In the genomic region with DNA sequence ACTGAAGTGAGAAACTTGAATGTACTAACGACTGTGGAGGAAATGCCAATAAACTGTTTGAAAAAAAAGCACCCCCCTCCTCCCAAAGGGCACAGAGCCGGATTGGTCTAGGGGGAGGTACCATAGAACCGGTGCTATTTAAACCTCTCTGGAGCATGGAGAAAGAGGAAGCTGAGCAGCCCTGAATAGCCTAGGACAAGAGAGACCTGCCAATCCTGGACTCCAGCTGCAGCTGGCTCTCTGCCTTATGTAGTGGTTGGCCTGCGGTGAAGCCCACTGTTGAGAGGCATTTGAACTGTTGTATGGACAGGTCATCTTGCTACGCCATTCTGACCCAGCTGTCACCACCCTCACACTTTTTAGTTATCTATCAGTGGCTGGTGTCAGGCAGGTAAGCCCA, we compare ENCODE assay signal across 37 cellular contexts. TPM values are rescaled to one million over a fixed set of nuclear protein-coding genes. Genes with fewer than 3 reads are reported as not detected.
A peak's percentile ranks its signal among the peaks of the same experiment; 100 is the strongest.
DNase-seq lines count a peak whose midpoint lies in the region; ATAC-seq, FAIRE-seq and TF ChIP-seq lines count a peak whose summit lies in the region.
"Had no signal": no experiment of that assay in that cellular context is flagged by ENCODE, and none has a peak within 500 bp of the region (broad histone marks: within the 10 kb centered on the region; RNA-seq: fewer than 3 reads in every experiment).

No MANE protein-coding gene starts in this region.

- H3K9me3 Mint-ChIP-seq in neural progenitor cell: no peaks in the 10 kb centered on the region
- H3K9me3 Mint-ChIP-seq: activated naive CD8-positive, alpha-beta T cell treated with anti-CD3 and anti-CD28 coated beads, Interleukin-2, amount 10 ng/mL, durations not matched to agents 7 days and 5 days; activated T-cell treated with anti-CD3 and anti-CD28 coated beads, Interleukin-2, amount 50 U/mL, for 4 hours had no signal

- CTCF ChIA-PET in K562 (lab: Yijun Ruan, JAX; ENCODE audit: low intra/inter-chr PET ratio): no interaction called here

- peak overlapping the region; percentile 93 for H3K4me3 Mint-ChIP-seq in neural progenitor cell
- H3K4me3 Mint-ChIP-seq: activated CD8-positive, alpha-beta memory T cell treated with anti-CD3 and anti-CD28 coated beads, Interleukin-2, amount 10 ng/mL, durations not matched to agents 7 days and 5 days; activated naive CD8-positive, alpha-beta T cell treated with anti-CD3 and anti-CD28 coated beads, Interleukin-2, amount 10 ng/mL, durations not matched to agents 7 days and 5 days; activated T-cell treated with anti-CD3 and anti-CD28 coated beads, Interleukin-2, amount 50 U/mL, for 4 hours had no signal

- intact Hi-C loops in K562 (cut with micrococcal nuclease): loop anchor here (2.0 kb wide), 1 partner anchor 113 kb away; no protein-coding TSS in a partner anchor

- TF ChIP-seq CTCF in NB4 (IDR thresholded peaks at IDR 0.05; ENCODE audit: low read depth, low read length) (no peak), K562 (IDR thresholded peaks at IDR 0.05 in 2 of 3, conservative IDR thresholded peaks at IDR 0.05 in 1 of 3; ENCODE audit: insufficient read depth in 2 of 3, low read depth in 1 of 3, low read length in 3 of 3) (no peak), neural progenitor cell (IDR thresholded peaks at IDR 0.05) (no peak), foreskin fibroblast (IDR thresholded peaks at IDR 0.05; ENCODE audit: low read depth, low read length) (no peak)

- no peaks in the 10 kb centered on the region for H3K9me1 ChIP-seq in K562 (ENCODE audit: control insufficient read depth, insufficient read depth, low read length)

- in situ Hi-C loops in K562 (cut with MboI): no loop called here

- H3K4me1 ChIP-seq in BLaER1: peaks cover 15% of the 10 kb centered on the region
- H3K4me1 ChIP-seq in K562 (replicated peaks in 1 of 2; ENCODE audit: control insufficient read depth in 2 of 2, insufficient read depth in 2 of 2, low read length in 2 of 2): peaks cover 18 to 19% of the 10 kb centered on the region in 2 experiments; a peak in 4 of 5 replicates
- no peaks in the 10 kb centered on the region for H3K4me1 ChIP-seq in neural progenitor cell
- H3K4me1 ChIP-seq: foreskin keratinocyte had no signal

- TF ChIP-seq POLR2A in NB4 (IDR thresholded peaks at IDR 0.05; ENCODE audit: extremely low read depth, insufficient read length) (no peak), K562 (conservative IDR thresholded peaks at IDR 0.05) (no peak)

- DNase-seq in NB4 (ENCODE audit: low read depth): peak; percentile 8
- DNase-seq in K562 (ENCODE audit: extremely low read depth in 1 of 4, low spot score in 3 of 4): peak in 1 of 4 experiments; percentile 21
- DNase-seq in neural progenitor cell (ENCODE audit: low spot score): peak; percentile 21
- DNase-seq in retina: no peak
- DNase-seq in foreskin fibroblast: no peak
- no peak for DNase-seq in DMS 273 (lab: John Stamatoyannopoulos, UW; ENCODE audit: unreplicated experiment)
- DNase-seq in activated CD4-positive, CD25-positive, alpha-beta regulatory T cell (lab: John Stamatoyannopoulos, UW): no peak
- DNase-seq: ACHN; activated CD8-positive, alpha-beta memory T cell treated with anti-CD3 and anti-CD28 coated beads, Interleukin-2, amount 10 ng/mL, durations not matched to agents 7 days and 5 days; activated gamma-delta T cell treated with Interleukin-2 at 50 U/mL for 16 hours; activated naive CD8-positive, alpha-beta T cell treated with anti-CD3 and anti-CD28 coated beads, Interleukin-2, amount 10 ng/mL, durations not matched to agents 7 days and 5 days; activated T-cell treated with anti-CD3 and anti-CD28 coated beads, Interleukin-2, amount 50 U/mL, for 4 hours; central memory CD4-positive, alpha-beta T cell; dermis blood vessel endothelial cell; DMS153; foreskin keratinocyte; H7; heart left ventricle; kidney; naive thymus-derived CD8-positive, alpha-beta T cell; NCI-H1417; NCI-H2029 treated with DMSO at 0.1 percent for 48 hours; NCI-H524 treated with DMSO at 0.1 percent for 48 hours; PC-3; SHP77 treated with DMSO at 0.1 percent for 48 hours; stimulated activated CD4-positive, alpha-beta T cell treated with anti-CD3 and anti-CD28 coated beads, Interleukin-2, amount 100 ng/mL, for 24 hours; stimulated activated naive CD8-positive, alpha-beta T cell treated with anti-CD3 and anti-CD28 coated beads, Interleukin-15, Interleukin-2, amounts not matched to agents 100 U/mL and 50 U/mL, for 24 hours; T1000 had no signal

- peaks cover 15% of the 10 kb centered on the region for H3K27me3 Mint-ChIP-seq in neural progenitor cell (ENCODE audit: insufficient read depth, low read depth)

- TF ChIP-seq RAD21 in K562 (CRISPR knock-in tag; conservative IDR thresholded peaks at IDR 0.05 in 1 of 2, IDR thresholded peaks at IDR 0.05 in 1 of 2): no peak

- peaks cover 17% of the 10 kb centered on the region for H3K4me1 Mint-ChIP-seq in neural progenitor cell

- no peak overlapping the region for H3K27ac Mint-ChIP-seq in neural progenitor cell
- H3K27ac Mint-ChIP-seq: activated CD8-positive, alpha-beta memory T cell treated with anti-CD3 and anti-CD28 coated beads, Interleukin-2, amount 10 ng/mL, durations not matched to agents 7 days and 5 days; activated naive CD8-positive, alpha-beta T cell treated with anti-CD3 and anti-CD28 coated beads, Interleukin-2, amount 10 ng/mL, durations not matched to agents 7 days and 5 days; naive thymus-derived CD8-positive, alpha-beta T cell had no signal

- ATAC-seq in K562: no peak
- ATAC-seq: activated CD8-positive, alpha-beta memory T cell treated with anti-CD3 and anti-CD28 coated beads, Interleukin-2, amount 10 ng/mL, durations not matched to agents 7 days and 5 days; activated T-cell treated with anti-CD3 and anti-CD28 coated beads, Interleukin-2, amount 50 U/mL, for 4 hours; foreskin keratinocyte; naive thymus-derived CD8-positive, alpha-beta T cell; PC-3; stimulated activated naive CD8-positive, alpha-beta T cell treated with anti-CD3 and anti-CD28 coated beads, Interleukin-15, Interleukin-2, amounts not matched to agents 100 U/mL and 50 U/mL, for 24 hours had no signal

- H3K9ac ChIP-seq in BLaER1 (no peak overlapping the region), K562 (ENCODE audit: insufficient read depth in 1 of 2, low read depth in 2 of 2, low read length in 2 of 2) (no peak overlapping the region), neural progenitor cell (no peak overlapping the region)

- H3K27me3 ChIP-seq in BLaER1 (peaks cover 17% of the 10 kb centered on the region), K562 (ENCODE audit: control insufficient read depth in 2 of 2, insufficient read depth in 2 of 2, low read length in 2 of 2) (no peaks in the 10 kb centered on the region; a peak in 1 of 5 replicates), neural progenitor cell (peaks cover 34% of the 10 kb centered on the region)
- H3K27me3 ChIP-seq: vagina had no signal

- FAIRE-seq in K562 (lab: Jason Lieb, UNC): no peak
- FAIRE-seq: endometrium, GM12891, kidney had no signal

- POLR2A ChIA-PET in K562 (lab: Yijun Ruan, JAX): interaction anchor here (1.6 kb wide), 1 partner anchor 10 kb away, joined by 6 read pairs; no protein-coding TSS in a partner anchor

- H3F3A ChIP-seq in neural progenitor cell (ENCODE audit: low read depth): no peaks in the 10 kb centered on the region

- no peaks in the 10 kb centered on the region for H4K20me1 ChIP-seq in BLaER1
- H4K20me1 ChIP-seq in K562 (replicated peaks; ENCODE audit: control insufficient read depth, insufficient read depth, low read length): 0 out of 2 replicates have a peak, but pooled peaks cover 5% of the 10 kb centered on the region
- H4K20me1 ChIP-seq in neural progenitor cell (ENCODE audit: low read depth): no peaks in the 10 kb centered on the region

- peaks cover 22% of the 10 kb centered on the region for H3K9me3 ChIP-seq in BLaER1
- H3K9me3 ChIP-seq in K562 (replicated peaks; ENCODE audit: control insufficient read depth, insufficient read depth, low read depth, low read length): no peaks in the 10 kb centered on the region
- no peaks in the 10 kb centered on the region for H3K9me3 ChIP-seq in neural progenitor cell (ENCODE audit: low read depth)
- H3K9me3 ChIP-seq: esophagus muscularis mucosa, heart left ventricle, vagina had no signal

- H3K4me3 ChIP-seq in BLaER1 (no peak overlapping the region), NB4 (ENCODE audit: low read depth, low read length) (no peak overlapping the region), K562 (no peak overlapping the region), neural progenitor cell (no peak overlapping the region), foreskin fibroblast (ENCODE audit: low read depth in 1 of 2, low read length in 2 of 2) (no peak overlapping the region)
- H3K4me3 ChIP-seq: esophagus muscularis mucosa, heart left ventricle, smooth muscle cell, vagina had no signal

- TF ChIP-seq EP300 in K562 (IDR thresholded peaks at IDR 0.05; ENCODE audit: low read length): no peak

- H3K27ac ChIP-seq in BLaER1 (no peak overlapping the region), K562 (ENCODE audit: extremely low read depth, low read depth, low read length) (no peak overlapping the region), neural progenitor cell (no peak overlapping the region)
- H3K27ac ChIP-seq: esophagus muscularis mucosa, foreskin keratinocyte, heart left ventricle, vagina had no signal

- 16% methylated on average over 5 of the region's 5 CpGs for WGBS in K562 (ENCODE audit: insufficient coverage, low coverage, missing lambda C conversion rate)

- H2AFZ ChIP-seq in K562 (ENCODE audit: low read depth, low read length): peak overlapping the region; percentile 67
- no peak overlapping the region for H2AFZ ChIP-seq in neural progenitor cell (replicated peaks)

- H3K36me3 ChIP-seq in BLaER1 (no peaks in the 10 kb centered on the region), K562 (ENCODE audit: control insufficient read depth, insufficient read depth, low read length) (no peaks in the 10 kb centered on the region), neural progenitor cell (no peaks in the 10 kb centered on the region)
- H3K36me3 ChIP-seq: esophagus muscularis mucosa, heart left ventricle, vagina had no signal

- BruUV-seq in K562 (replicated peaks; lab: Mats Ljungman, UMichigan): no TSS peak

- H3K79me2 ChIP-seq in K562 (ENCODE audit: control insufficient read depth, insufficient read depth, low read length): peaks cover 22% of the 10 kb centered on the region
- no peaks in the 10 kb centered on the region for H3K79me2 ChIP-seq in neural progenitor cell (ENCODE audit: low read depth)

- no peaks in the 10 kb centered on the region for H3K36me3 Mint-ChIP-seq in neural progenitor cell
- H3K36me3 Mint-ChIP-seq: activated CD8-positive, alpha-beta memory T cell treated with anti-CD3 and anti-CD28 coated beads, Interleukin-2, amount 10 ng/mL, durations not matched to agents 7 days and 5 days; activated naive CD8-positive, alpha-beta T cell treated with anti-CD3 and anti-CD28 coated beads, Interleukin-2, amount 10 ng/mL, durations not matched to agents 7 days and 5 days; naive thymus-derived CD8-positive, alpha-beta T cell had no signal

- peak overlapping the region; percentile 37 for H3K4me2 ChIP-seq in BLaER1
- no peak overlapping the region for H3K4me2 ChIP-seq in K562 (ENCODE audit: insufficient read depth, low read length)
- H3K4me2 ChIP-seq in neural progenitor cell: no peak overlapping the region
- H3K4me2 ChIP-seq: smooth muscle cell had no signal

RNA-seq across cellular contexts. Expression of a gene that starts 1.5 kb away (rescaled TPM):
- 12.5 and 41.1 TPM in 2 replicates for total RNA-seq in K562 (2011; cell fraction: chromatin; rRNA removed; ENCODE audit: low replicate concordance)
- total RNA-seq in K562 (2011; cell fraction: nucleolus; rRNA removed): 8.7 and 9.9 TPM in 2 replicates
- total RNA-seq in K562 (2011; cell fraction: nucleoplasm; rRNA removed): 24.5 and 38.6 TPM in 2 replicates
- total RNA-seq in K562 (2014; rRNA removed) (13.1 and 16.0 TPM in 2 replicates), K562 (2014; rRNA removed; fragmentation: Illumina TruSeq; extraction: Trizol) (13.5 and 16.1 TPM in 2 replicates), K562 (2015; rRNA removed; fragmentation: Illumina TruSeq; extraction: Trizol) (6.8 and 7.5 TPM in 2 replicates), K562 (2021) (8.9 and 9.6 TPM in 2 replicates), neural progenitor cell (ENCODE audit: low replicate concordance) (3.8 and 8.2 TPM in 2 replicates)
- polyA plus RNA-seq in K562 (2011; rRNA removed) (7.2 and 9.7 TPM in 2 replicates), K562 (2014; fragmentation: Illumina TruSeq; extraction: Trizol) (13.3 and 14.3 TPM in 2 replicates), K562 (2014; fragmentation: Nextera tagmentation; extraction: Ambion mirVana) (1 to 10 TPM; 3.9 to 4.3 TPM), K562 (2014; rRNA removed) (13.7 and 14.5 TPM in 2 replicates)
- polyA plus RNA-seq in K562 (2011; cell fraction: cytosol; rRNA removed): 1.7 and 3.9 TPM in 2 replicates
- 7.5 and 9.2 TPM in 2 replicates for polyA plus RNA-seq in K562 (2011; cell fraction: nucleus; rRNA removed)
- polyA plus RNA-seq in K562 (2012): 5.7 and 8.1 TPM in 2 replicates
- 5.2 and 7.0 TPM in 2 replicates for polyA minus RNA-seq in K562 (2011; rRNA and poly(A)+ RNA removed)
- polyA minus RNA-seq in K562 (2011; cell fraction: cytosol; rRNA and poly(A)+ RNA removed): 4.1 and 4.4 TPM in 2 replicates
- 5.3 and 5.6 TPM in 2 replicates for polyA minus RNA-seq in K562 (2011; cell fraction: nucleus; rRNA and poly(A)+ RNA removed)
- total RNA-seq: activated CD8-positive, alpha-beta memory T cell treated with anti-CD3 and anti-CD28 coated beads, Interleukin-2, amount 10 ng/mL, durations not matched to agents 7 days and 5 days; activated naive CD8-positive, alpha-beta T cell treated with anti-CD3 and anti-CD28 coated beads, Interleukin-2, amount 10 ng/mL, durations not matched to agents 7 days and 5 days; activated T-cell treated with anti-CD3 and anti-CD28 coated beads, Interleukin-2, amount 50 U/mL, for 4 hours; dermis blood vessel endothelial cell; mononuclear cell; naive thymus-derived CD8-positive, alpha-beta T cell; osteocyte had no signal
- polyA plus RNA-seq: BJ; heart left ventricle; naive thymus-derived CD8-positive, alpha-beta T cell had no signal

Comparison
In these comparisons a context has a peak if more than half of its experiments do, and no peak if none do; other contexts are left out.
1. DNase-seq: peak in NB4 (single experiment) and neural progenitor cell (single experiment); none in retina (single experiment), foreskin fibroblast (0 of 2), DMS 273 (single experiment) and activated CD4-positive, CD25-positive, alpha-beta regulatory T cell (0 of 4).